In the genomic region with DNA sequence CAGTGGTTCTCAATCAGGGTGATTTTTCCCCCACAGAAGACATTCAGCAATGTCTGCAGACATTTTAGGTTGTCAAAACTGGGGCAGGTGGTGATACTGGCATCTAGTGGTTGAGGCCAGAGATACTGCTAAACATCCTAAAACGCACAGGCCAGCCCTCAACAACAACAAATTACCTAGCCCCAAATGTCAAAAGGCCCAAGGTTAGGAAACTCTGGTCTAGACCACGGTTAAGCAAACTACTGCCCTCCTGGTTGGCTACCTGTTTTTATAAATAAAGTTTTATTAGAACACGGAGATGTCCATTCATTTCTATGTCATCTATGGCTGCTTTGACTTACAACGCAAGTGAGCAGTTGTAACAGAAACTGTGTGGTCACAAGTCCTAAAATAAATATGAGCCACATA, we compare ENCODE assay signal across 8 cellular contexts.
A peak's percentile ranks its signal among the peaks of the same experiment; 100 is the strongest.
DNase-seq lines count a peak whose midpoint lies in the region; ATAC-seq, FAIRE-seq and TF ChIP-seq lines count a peak whose summit lies in the region.

No MANE protein-coding gene starts in this region.

- intact Hi-C loops in kidney (cut with DNase I): no loop called here

- H3K4me1 Mint-ChIP-seq in T-helper 2 cell treated with Interferon-gamma antibody and Interleukin-4, amounts not matched to agents 5 μg/mL and 100 μg/mL, for 36 hours (ENCODE audit: low read depth): peaks cover 27% of the 10 kb centered on the region

- H3K4me3 ChIP-seq in Karpas-422 (ENCODE audit: low read length) (no peak overlapping the region), astrocyte of the spinal cord (ENCODE audit: low read depth, low read length) (no peak overlapping the region), kidney (ENCODE audit: low read length in 2 of 2) (no peak overlapping the region)

- H3K27me3 ChIP-seq in Karpas-422 (ENCODE audit: low read length): no peaks in the 10 kb centered on the region; the same call in 1 of the 2 replicates

- peak overlapping the region; percentile 64 for H3K27ac Mint-ChIP-seq in T-helper 2 cell treated with Interferon-gamma antibody and Interleukin-4, amounts not matched to agents 5 μg/mL and 100 μg/mL, for 36 hours

- no peaks in the 10 kb centered on the region for H3K9me3 ChIP-seq in Karpas-422 (ENCODE audit: low read length)
- H3K9me3 ChIP-seq in kidney (ENCODE audit: control insufficient read depth in 1 of 2, low read length in 2 of 2): no peaks in the 10 kb centered on the region

- in situ Hi-C loops in astrocyte of the spinal cord (cut with HindIII; ENCODE audit: low sequenced_read_pairs): no loop called here

- H4K20me1 ChIP-seq in Karpas-422 (ENCODE audit: insufficient read depth, low read depth, low read length): no peaks in the 10 kb centered on the region

- 0 out of 2 replicates have a peak overlapping the region, but pooled peaks have one; percentile 52 for H2AFZ ChIP-seq in Karpas-422 (ENCODE audit: low read length)

- TF ChIP-seq CTCF in astrocyte of the spinal cord (IDR thresholded peaks at IDR 0.05; ENCODE audit: low read depth, low read length): peak; percentile 79
- peak; percentile 61 for TF ChIP-seq CTCF in kidney (IDR thresholded peaks at IDR 0.05; ENCODE audit: borderline replicate concordance, extremely low read depth, insufficient read depth)

- DNase-seq in GM03348 (ENCODE audit: low spot score) (peak; percentile 56), Karpas-422 (peak; percentile 87), astrocyte of the spinal cord (ENCODE audit: low read depth, low spot score) (peak; percentile 57), kidney (no peak), DMS79 (lab: John Stamatoyannopoulos, UW) (no peak)
- peak; percentile 54 for DNase-seq in T-helper 2 cell treated with Interferon-gamma antibody and Interleukin-4, amounts not matched to agents 5 μg/mL and 100 μg/mL, for 36 hours (ENCODE audit: low spot score)
- DNase-seq in stimulated activated CD8-positive, alpha-beta memory T cell treated with anti-CD3 and anti-CD28 coated beads, Interleukin-12 subunit alpha, Interleukin-12 subunit beta, amount 100 ng/mL, for 1 hour (ENCODE audit: low read depth): peak; percentile 52

- FAIRE-seq in kidney (lab: Jason Lieb, UNC): no peak

- no peaks in the 10 kb centered on the region for H3K9me2 ChIP-seq in Karpas-422 (replicated peaks; ENCODE audit: insufficient read depth, low read length)

- H3K79me2 ChIP-seq in Karpas-422 (ENCODE audit: low read length): no peaks in the 10 kb centered on the region

- H3K36me3 Mint-ChIP-seq in T-helper 2 cell treated with Interferon-gamma antibody and Interleukin-4, amounts not matched to agents 5 μg/mL and 100 μg/mL, for 36 hours (ENCODE audit: low read depth): no peaks in the 10 kb centered on the region

- no peak overlapping the region for H3K9ac ChIP-seq in Karpas-422 (ENCODE audit: low read length)
- no peak overlapping the region for H3K9ac ChIP-seq in kidney (ENCODE audit: low read length in 2 of 2)

- H3K36me3 ChIP-seq in Karpas-422 (ENCODE audit: insufficient read depth, low read length): no peaks in the 10 kb centered on the region
- no peaks in the 10 kb centered on the region for H3K36me3 ChIP-seq in kidney (ENCODE audit: control insufficient read depth in 1 of 2, insufficient read depth in 2 of 2, low read length in 2 of 2)

- peaks cover 10% of the 10 kb centered on the region for H3K4me1 ChIP-seq in Karpas-422 (ENCODE audit: low read length)
- H3K4me1 ChIP-seq in kidney (ENCODE audit: control insufficient read depth in 1 of 2, insufficient read depth in 1 of 2, low read depth in 1 of 2, low read length in 2 of 2): no peaks in the 10 kb centered on the region

- no peaks in the 10 kb centered on the region for H3K9me3 Mint-ChIP-seq in T-helper 2 cell treated with Interferon-gamma antibody and Interleukin-4, amounts not matched to agents 5 μg/mL and 100 μg/mL, for 36 hours

- peaks cover 12% of the 10 kb centered on the region for H3K27me3 Mint-ChIP-seq in T-helper 2 cell treated with Interferon-gamma antibody and Interleukin-4, amounts not matched to agents 5 μg/mL and 100 μg/mL, for 36 hours (ENCODE audit: low read depth)

- H3K27ac ChIP-seq in Karpas-422 (ENCODE audit: low read length): no peak overlapping the region
- no peak overlapping the region for H3K27ac ChIP-seq in kidney (ENCODE audit: low read depth in 2 of 2, low read length in 2 of 2)

- peak overlapping the region; percentile 10 for H3K4me2 ChIP-seq in Karpas-422 (ENCODE audit: low read depth, low read length, poor library complexity, severe bottlenecking)

- ATAC-seq in GM21723 (IDR thresholded peaks at IDR 0.05; ENCODE audit: unreplicated experiment): peak; percentile 77

- H3K4me3 Mint-ChIP-seq in T-helper 2 cell treated with Interferon-gamma antibody and Interleukin-4, amounts not matched to agents 5 μg/mL and 100 μg/mL, for 36 hours: peak overlapping the region; percentile 48

Comparison
In these comparisons a context has a peak if more than half of its experiments do, and no peak if none do; other contexts are left out.
1. DNase-seq: peak in GM03348 (single experiment), Karpas-422 (single experiment), T-helper 2 cell treated with Interferon-gamma antibody and Interleukin-4, amounts not matched to agents 5 μg/mL and 100 μg/mL, for 36 hours (single experiment), astrocyte of the spinal cord (single experiment) and stimulated activated CD8-positive, alpha-beta memory T cell treated with anti-CD3 and anti-CD28 coated beads, Interleukin-12 subunit alpha, Interleukin-12 subunit beta, amount 100 ng/mL, for 1 hour (single experiment); none in kidney (single experiment) and DMS79 (single experiment).